In genomic region chr14:60946773-60947172, GRCh38 we compare ENCODE assay signal across 30 cellular contexts.
"Had no signal": no experiment of that assay in that cellular context is flagged by ENCODE, and none has a peak within 500 bp of the region (broad histone marks: within the 10 kb centered on the region; RNA-seq: fewer than 3 reads in every experiment).

No MANE protein-coding gene starts in this region.

- H3K4me3 Mint-ChIP-seq: activated CD4-positive, alpha-beta T cell treated with anti-CD3 and anti-CD28 coated beads, Interleukin-2, amount 10 ng/mL, durations not matched to agents 24 days and 14 days; activated CD8-positive, alpha-beta T cell treated with anti-CD3 and anti-CD28 coated beads for 36 hours; activated naive CD4-positive, alpha-beta T cell treated with anti-CD3 and anti-CD28 coated beads, Interleukin-2, amount 50 U/mL, for 24 hours; brain had no signal

- ATAC-seq: Panc1 had no signal

- H3K36me3 ChIP-seq: MG63, SJCRH30, WERI-Rb-1 had no signal

- H3K4me3 ChIP-seq: MG63, SJCRH30, SK-N-MC had no signal

- H3K9me3 Mint-ChIP-seq: activated CD8-positive, alpha-beta T cell treated with anti-CD3 and anti-CD28 coated beads for 36 hours; activated naive CD4-positive, alpha-beta T cell treated with anti-CD3 and anti-CD28 coated beads, Interleukin-2, amount 50 U/mL, for 24 hours; activated T-helper 2 cell treated with anti-CD3 and anti-CD28 coated beads, Interferon-gamma antibody, Interleukin-2, Interleukin-4, amounts not matched to agents 10 μg/mL and 5 μg/mL and 100 μg/mL, durations not matched to agents 14 hours and 24 hours and 36 hours; brain had no signal

- DNase-seq: activated CD4-positive, alpha-beta T cell treated with anti-CD3 and anti-CD28 coated beads for 1 hour; activated CD4-positive, alpha-beta T cell treated with anti-CD3 and anti-CD28 coated beads, Interleukin-2, amount 10 ng/mL, durations not matched to agents 24 days and 14 days; activated CD4-positive, alpha-beta T cell treated with anti-CD3 and anti-CD28 coated beads, Interleukin-2, amount 50 U/mL, for 4 hours; activated CD4-positive, CD25-positive, alpha-beta regulatory T cell; activated CD8-positive, alpha-beta T cell treated with anti-CD3 and anti-CD28 coated beads for 36 hours; activated gamma-delta T cell; activated naive CD4-positive, alpha-beta T cell treated with Interleukin-2 at 50 U/mL for 16 hours; activated T-cell treated with anti-CD3 and anti-CD28 coated beads, Interleukin-2, amount 50 U/mL, for 1 hour; activated T-cell treated with anti-CD3 and anti-CD28 coated beads, Interleukin-2, amount 50 U/mL, for 72 hours; anterior cingulate cortex; caudate nucleus; KG1; MG63; NCI-H1092; NCI-H1436 treated with DMSO at 0.1 percent for 48 hours; NCI-H1694 treated with DMSO at 0.1 percent for 48 hours; NCI-H2029; NCI-H2171; NCI-H2227 treated with DMSO at 0.1 percent for 48 hours; NCI-H446; NCI-H510A treated with DMSO at 0.1 percent for 48 hours; SHP77; SJCRH30; T1000; WERI-Rb-1 had no signal

- H3K27me3 ChIP-seq: MG63, SJCRH30 had no signal

- H3K9me3 ChIP-seq: MG63, SJCRH30 had no signal

- H3K27me3 Mint-ChIP-seq: activated CD4-positive, alpha-beta T cell treated with anti-CD3 and anti-CD28 coated beads, Interleukin-2, amount 10 ng/mL, durations not matched to agents 24 days and 14 days; activated CD8-positive, alpha-beta T cell treated with anti-CD3 and anti-CD28 coated beads for 36 hours; activated naive CD4-positive, alpha-beta T cell treated with anti-CD3 and anti-CD28 coated beads, Interleukin-2, amount 50 U/mL, for 24 hours; brain had no signal

- H3K27ac Mint-ChIP-seq: activated naive CD4-positive, alpha-beta T cell treated with anti-CD3 and anti-CD28 coated beads, Interleukin-2, amount 50 U/mL, for 24 hours had no signal

- H3K4me1 Mint-ChIP-seq: activated naive CD4-positive, alpha-beta T cell treated with anti-CD3 and anti-CD28 coated beads, Interleukin-2, amount 50 U/mL, for 24 hours had no signal

- H3K27ac ChIP-seq: SJCRH30, SK-N-MC, WERI-Rb-1 had no signal
